Comparison of ENCODE assay signal across 13 cellular contexts in the genomic region with DNA sequence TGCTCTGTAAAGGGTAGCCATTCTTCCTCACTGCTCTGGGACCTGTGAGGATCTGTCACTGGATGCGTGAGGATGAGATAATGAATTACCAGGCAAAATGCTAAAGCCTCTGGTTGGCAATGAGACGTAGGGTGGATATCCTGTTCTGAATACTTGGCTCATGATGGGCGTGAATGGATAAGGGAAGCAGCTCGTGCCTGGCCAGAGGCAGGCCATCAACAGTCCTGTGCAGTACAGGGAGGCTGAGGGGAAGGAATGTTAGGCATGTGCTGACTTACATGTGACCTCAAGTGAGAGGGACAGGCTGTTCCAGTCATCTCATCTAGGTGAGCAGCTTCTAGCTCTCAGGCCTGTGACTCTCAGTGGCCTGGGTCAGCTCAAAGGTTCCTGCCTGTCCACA.
A peak's percentile ranks its signal among the peaks of the same experiment; 100 is the strongest.
DNase-seq lines count a peak whose midpoint lies in the region; ATAC-seq and TF ChIP-seq lines count a peak whose summit lies in the region.
"Had no signal": no experiment of that assay in that cellular context is flagged by ENCODE, and none has a peak within 500 bp of the region (broad histone marks: within the 10 kb centered on the region; RNA-seq: fewer than 3 reads in every experiment).

No MANE protein-coding gene starts in this region.

- no peaks in the 10 kb centered on the region for H3K36me3 Mint-ChIP-seq in neural progenitor cell

- DNase-seq in Daoy (ENCODE audit: low read depth) (peak; percentile 15), SW480 (ENCODE audit: low spot score) (peak; percentile 30), heart left ventricle (peak in 4 of 5 donors; percentile 54 to 82 (median 72)), neural progenitor cell (ENCODE audit: low spot score) (peak; percentile 20), NCI-H1436 treated with DMSO at 0.1 percent for 48 hours (lab: John Stamatoyannopoulos, UW) (no peak), SJCRH30 (no peak), NOMO-1 treated with DMSO at 0.1 percent for 48 hours (lab: John Stamatoyannopoulos, UW; ENCODE audit: unreplicated experiment) (no peak)
- no peak for DNase-seq in activated naive CD4-positive, alpha-beta T cell (lab: John Stamatoyannopoulos, UW)
- DNase-seq: activated T-cell treated with anti-CD3 and anti-CD28 coated beads for 4 hours, BE2C, NCI-H82, spleen had no signal

- H3K9me3 ChIP-seq in heart left ventricle = no peaks in the 10 kb centered on the region
- no peaks in the 10 kb centered on the region for H3K9me3 ChIP-seq in neural progenitor cell (ENCODE audit: low read depth)
- H3K9me3 ChIP-seq in SJCRH30 (replicated peaks) = no peaks in the 10 kb centered on the region
- H3K9me3 ChIP-seq: BE2C, spleen had no signal

- H3K4me3 ChIP-seq in heart left ventricle (no peak overlapping the region), neural progenitor cell (no peak overlapping the region), SJCRH30 (no peak overlapping the region)
- H3K4me3 ChIP-seq: spleen had no signal

- H3K36me3 ChIP-seq in heart left ventricle = no peaks in the 10 kb centered on the region
- H3K36me3 ChIP-seq in neural progenitor cell = no peaks in the 10 kb centered on the region
- no peaks in the 10 kb centered on the region for H3K36me3 ChIP-seq in SJCRH30
- H3K36me3 ChIP-seq: BE2C, spleen had no signal

- peaks cover 7% of the 10 kb centered on the region for H3K27me3 Mint-ChIP-seq in neural progenitor cell (ENCODE audit: insufficient read depth, low read depth)

- H3K4me3 Mint-ChIP-seq in neural progenitor cell = no peak overlapping the region
- H3K4me3 Mint-ChIP-seq: T-helper 2 cell treated with Interferon-gamma antibody and Interleukin-4, amounts not matched to agents 5 μg/mL and 100 μg/mL, for 36 hours had no signal

- TF ChIP-seq POLR2A in heart left ventricle (IDR thresholded peaks at IDR 0.05) = no peak

- H2AFZ ChIP-seq in neural progenitor cell (replicated peaks) = no peak overlapping the region

- ATAC-seq in heart left ventricle = peak; percentile 96 to 99 (median 98)

- intact Hi-C loops in heart left ventricle (cut with DNase I) = loop anchor here in 2 of 10 donors (5.0 kb wide), 2 partner anchors 35 to 60 kb away; no protein-coding TSS in a partner anchor

- H3K4me2 ChIP-seq in neural progenitor cell = no peak overlapping the region

- no peaks in the 10 kb centered on the region for H3K79me2 ChIP-seq in neural progenitor cell (ENCODE audit: low read depth)

- peaks cover 0 to 17% (median 9%) of the 10 kb centered on the region in 12 donors for H3K4me1 ChIP-seq in heart left ventricle
- H3K4me1 ChIP-seq in neural progenitor cell = peaks cover 5% of the 10 kb centered on the region
- H3K4me1 ChIP-seq in SJCRH30 = no peaks in the 10 kb centered on the region
- H3K4me1 ChIP-seq: spleen had no signal

- H3K9ac ChIP-seq in neural progenitor cell = no peak overlapping the region

- no peaks in the 10 kb centered on the region for H3F3A ChIP-seq in neural progenitor cell (ENCODE audit: low read depth)

- H3K27ac ChIP-seq in heart left ventricle (peak overlapping the region in 11 of 12 donors; percentile 63 to 91 (median 79)), neural progenitor cell (no peak overlapping the region), SJCRH30 (no peak overlapping the region)
- H3K27ac ChIP-seq: spleen had no signal

- peaks cover 2% of the 10 kb centered on the region for H3K4me1 Mint-ChIP-seq in neural progenitor cell

- H3K27ac Mint-ChIP-seq in neural progenitor cell = no peak overlapping the region
- H3K27ac Mint-ChIP-seq: T-helper 2 cell treated with Interferon-gamma antibody and Interleukin-4, amounts not matched to agents 5 μg/mL and 100 μg/mL, for 36 hours had no signal

- H3K27me3 ChIP-seq in heart left ventricle (no peaks in the 10 kb centered on the region), neural progenitor cell (no peaks in the 10 kb centered on the region), SJCRH30 (no peaks in the 10 kb centered on the region)
- H3K27me3 ChIP-seq: BE2C had no signal

- no peaks in the 10 kb centered on the region for H4K20me1 ChIP-seq in neural progenitor cell (ENCODE audit: low read depth)

- TF ChIP-seq CTCF in heart left ventricle (IDR thresholded peaks at IDR 0.05) (no peak), neural progenitor cell (IDR thresholded peaks at IDR 0.05) (no peak)

- 15 to 28% (median 23%) methylated on average over 4 of the region's 4 CpGs for WGBS in heart left ventricle, 4 donors

- H3K9me3 Mint-ChIP-seq in neural progenitor cell = no peaks in the 10 kb centered on the region

Comparison
In these comparisons a context has a peak if more than half of its experiments do, and no peak if none do; other contexts are left out.
1. DNase-seq: peak in Daoy (single experiment), SW480 (single experiment), heart left ventricle (4 of 5) and neural progenitor cell (single experiment); none in NCI-H1436 treated with DMSO at 0.1 percent for 48 hours (single experiment), activated naive CD4-positive, alpha-beta T cell (0 of 4), SJCRH30 (0 of 2) and NOMO-1 treated with DMSO at 0.1 percent for 48 hours (single experiment).
2. H3K27ac ChIP-seq: peak in heart left ventricle (11 of 12); none in neural progenitor cell (single experiment) and SJCRH30 (single experiment).